ENCODE assay signal across 22 cellular contexts in genomic region chr18:58514773-58515172, GRCh38.
A peak's percentile ranks its signal among the peaks of the same experiment; 100 is the strongest.
DNase-seq lines count a peak whose midpoint lies in the region; ATAC-seq and TF ChIP-seq lines count a peak whose summit lies in the region.
"Had no signal": no experiment of that assay in that cellular context is flagged by ENCODE, and none has a peak within 500 bp of the region (broad histone marks: within the 10 kb centered on the region; RNA-seq: fewer than 3 reads in every experiment).

No MANE protein-coding gene starts in this region.

- no peak for ATAC-seq in activated CD8-positive, alpha-beta memory T cell treated with anti-CD3 and anti-CD28 coated beads, Interleukin-2, amount 10 ng/mL, durations not matched to agents 7 days and 5 days
- ATAC-seq in left lobe of liver = no peak
- ATAC-seq: CD8-positive, alpha-beta T cell; GM12878 had no signal

- H3K27me3 Mint-ChIP-seq in activated CD8-positive, alpha-beta memory T cell treated with anti-CD3 and anti-CD28 coated beads, Interleukin-2, amount 10 ng/mL, durations not matched to agents 7 days and 5 days = peaks cover 6% of the 10 kb centered on the region
- peaks cover 9% of the 10 kb centered on the region for H3K27me3 Mint-ChIP-seq in neural progenitor cell (ENCODE audit: insufficient read depth, low read depth)
- peaks cover 10 to 38% of the 10 kb centered on the region in 2 donors for H3K27me3 Mint-ChIP-seq in CD8-positive, alpha-beta memory T cell
- H3K27me3 Mint-ChIP-seq: CD4-positive, CD25-positive, alpha-beta regulatory T cell had no signal

- H3K4me2 ChIP-seq in neural progenitor cell = no peak overlapping the region
- H3K4me2 ChIP-seq: BLaER1 had no signal

- TF ChIP-seq CTCF in coronary artery (IDR thresholded peaks at IDR 0.05) = no peak
- TF ChIP-seq CTCF in neural progenitor cell (IDR thresholded peaks at IDR 0.05) = no peak

- H3K4me3 Mint-ChIP-seq in activated CD8-positive, alpha-beta memory T cell treated with anti-CD3 and anti-CD28 coated beads, Interleukin-2, amount 10 ng/mL, durations not matched to agents 7 days and 5 days = no peak overlapping the region
- H3K4me3 Mint-ChIP-seq in neural progenitor cell = no peak overlapping the region
- no peak overlapping the region for H3K4me3 Mint-ChIP-seq in CD8-positive, alpha-beta memory T cell
- H3K4me3 Mint-ChIP-seq: B cell; CD4-positive, CD25-positive, alpha-beta regulatory T cell; CD8-positive, alpha-beta T cell; HFFc6 had no signal

- H3K4me1 Mint-ChIP-seq in activated CD8-positive, alpha-beta memory T cell treated with anti-CD3 and anti-CD28 coated beads, Interleukin-2, amount 10 ng/mL, durations not matched to agents 7 days and 5 days = no peaks in the 10 kb centered on the region
- peaks cover 19% of the 10 kb centered on the region for H3K4me1 Mint-ChIP-seq in neural progenitor cell
- H3K4me1 Mint-ChIP-seq in CD8-positive, alpha-beta memory T cell = no peaks in the 10 kb centered on the region
- H3K4me1 Mint-ChIP-seq: B cell; CD4-positive, CD25-positive, alpha-beta regulatory T cell had no signal

- no peaks in the 10 kb centered on the region for H3K36me3 Mint-ChIP-seq in activated CD8-positive, alpha-beta memory T cell treated with anti-CD3 and anti-CD28 coated beads, Interleukin-2, amount 10 ng/mL, durations not matched to agents 7 days and 5 days
- H3K36me3 Mint-ChIP-seq in neural progenitor cell = no peaks in the 10 kb centered on the region
- H3K36me3 Mint-ChIP-seq in CD8-positive, alpha-beta memory T cell = peaks cover 0 to 1% (median 0%) of the 10 kb centered on the region in 3 donors
- H3K36me3 Mint-ChIP-seq: CD4-positive, CD25-positive, alpha-beta regulatory T cell; CD8-positive, alpha-beta T cell had no signal

- no peaks in the 10 kb centered on the region for H4K20me1 ChIP-seq in neural progenitor cell (ENCODE audit: low read depth)
- H4K20me1 ChIP-seq: BLaER1 had no signal

- no peak overlapping the region for H3K9ac ChIP-seq in neural progenitor cell
- H3K9ac ChIP-seq: BLaER1, GM23248 had no signal

- H3K4me3 ChIP-seq in coronary artery = no peak overlapping the region
- H3K4me3 ChIP-seq in neural progenitor cell = no peak overlapping the region
- H3K4me3 ChIP-seq in CD8-positive, alpha-beta memory T cell (ENCODE audit: low read length) = no peak overlapping the region
- H3K4me3 ChIP-seq: BLaER1, GM12878, GM23248, HAP-1 had no signal

- H2AFZ ChIP-seq in neural progenitor cell (replicated peaks) = no peak overlapping the region
- H2AFZ ChIP-seq: GM23248 had no signal

- peaks cover 30% of the 10 kb centered on the region for H3K4me1 ChIP-seq in neural progenitor cell
- no peaks in the 10 kb centered on the region for H3K4me1 ChIP-seq in CD8-positive, alpha-beta memory T cell (ENCODE audit: insufficient read depth, low read length)
- H3K4me1 ChIP-seq: BLaER1 had no signal

- H3K27ac ChIP-seq in coronary artery (no peak overlapping the region), neural progenitor cell (no peak overlapping the region)
- no peak overlapping the region for H3K27ac ChIP-seq in CD8-positive, alpha-beta memory T cell (ENCODE audit: low read depth, low read length)
- H3K27ac ChIP-seq: 22Rv1, BLaER1, C4-2B, GM23248 had no signal

- no peaks in the 10 kb centered on the region for H3K27me3 ChIP-seq in neural progenitor cell
- H3K27me3 ChIP-seq in CD8-positive, alpha-beta memory T cell (ENCODE audit: insufficient read depth, low read length, poor library complexity, severe bottlenecking) = peaks cover 4% of the 10 kb centered on the region
- H3K27me3 ChIP-seq: BLaER1 had no signal

- no peak overlapping the region for H3K27ac Mint-ChIP-seq in activated CD8-positive, alpha-beta memory T cell treated with anti-CD3 and anti-CD28 coated beads, Interleukin-2, amount 10 ng/mL, durations not matched to agents 7 days and 5 days
- H3K27ac Mint-ChIP-seq in neural progenitor cell = peak overlapping the region; percentile 91
- no peak overlapping the region for H3K27ac Mint-ChIP-seq in CD8-positive, alpha-beta memory T cell
- H3K27ac Mint-ChIP-seq: B cell; CD4-positive, CD25-positive, alpha-beta regulatory T cell; CD8-positive, alpha-beta T cell; HFFc6 had no signal

- CTCF ChIA-PET in activated CD8-positive, alpha-beta memory T cell treated with anti-CD3 and anti-CD28 coated beads, Interleukin-2, amount 10 ng/mL, durations not matched to agents 7 days and 5 days (lab: Charles Lee) = interaction anchor here (1.0 kb wide), 1 partner anchor 250 kb away, joined by 6 read pairs; no protein-coding TSS in a partner anchor
- CTCF ChIA-PET in CD8-positive, alpha-beta memory T cell (lab: Charles Lee) = no interaction called here

- no peaks in the 10 kb centered on the region for H3K9me3 Mint-ChIP-seq in activated CD8-positive, alpha-beta memory T cell treated with anti-CD3 and anti-CD28 coated beads, Interleukin-2, amount 10 ng/mL, durations not matched to agents 7 days and 5 days (ENCODE audit: low read depth)
- H3K9me3 Mint-ChIP-seq in neural progenitor cell = peaks cover 8% of the 10 kb centered on the region
- peaks cover 0 to 2% (median 0%) of the 10 kb centered on the region in 5 donors for H3K9me3 Mint-ChIP-seq in CD8-positive, alpha-beta memory T cell
- H3K9me3 Mint-ChIP-seq: CD8-positive, alpha-beta T cell; HFFc6 had no signal

- H3F3A ChIP-seq in neural progenitor cell (ENCODE audit: low read depth) = peaks cover 33% of the 10 kb centered on the region

- no peaks in the 10 kb centered on the region for H3K36me3 ChIP-seq in neural progenitor cell
- no peaks in the 10 kb centered on the region for H3K36me3 ChIP-seq in CD8-positive, alpha-beta memory T cell (ENCODE audit: insufficient read depth, low read length)
- H3K36me3 ChIP-seq: BLaER1, HAP-1 had no signal

- peak; percentile 30 for DNase-seq in activated CD8-positive, alpha-beta memory T cell treated with anti-CD3 and anti-CD28 coated beads, Interleukin-2, amount 10 ng/mL, durations not matched to agents 7 days and 5 days
- DNase-seq in activated CD8-positive, alpha-beta memory T cell treated with anti-CD3 and anti-CD28 coated beads, Interleukin-2, amount 50 U/mL, for 48 hours = no peak
- DNase-seq in coronary artery (ENCODE audit: low spot score) (peak; percentile 1), left lobe of liver (ENCODE audit: low spot score) (peak; percentile 22), neural progenitor cell (ENCODE audit: low spot score) (no peak), SK-N-DZ (ENCODE audit: low spot score) (no peak), NCI-H1092 (lab: John Stamatoyannopoulos, UW) (no peak)
- DNase-seq in CD8-positive, alpha-beta memory T cell = no peak
- DNase-seq: CD4-positive, CD25-positive, alpha-beta regulatory T cell; DMS 273 treated with DMSO at 0.1 percent for 48 hours; DMS79; EL; GDM1; GM23248; HFFc6 had no signal

- POLR2A ChIA-PET in CD8-positive, alpha-beta memory T cell (lab: Charles Lee) = no interaction called here

- H3K9me3 ChIP-seq in neural progenitor cell (ENCODE audit: low read depth) = no peaks in the 10 kb centered on the region
- H3K9me3 ChIP-seq in CD8-positive, alpha-beta memory T cell (ENCODE audit: low read length) = no peaks in the 10 kb centered on the region
- H3K9me3 ChIP-seq: BLaER1, HAP-1 had no signal

- no peaks in the 10 kb centered on the region for H3K79me2 ChIP-seq in neural progenitor cell (ENCODE audit: low read depth)

Comparison
In these comparisons a context has a peak if more than half of its experiments do, and no peak if none do; other contexts are left out.
1. DNase-seq: peak in activated CD8-positive, alpha-beta memory T cell treated with anti-CD3 and anti-CD28 coated beads, Interleukin-2, amount 10 ng/mL, durations not matched to agents 7 days and 5 days (single experiment), coronary artery (single experiment) and left lobe of liver (single experiment); none in activated CD8-positive, alpha-beta memory T cell treated with anti-CD3 and anti-CD28 coated beads, Interleukin-2, amount 50 U/mL, for 48 hours (single experiment), neural progenitor cell (single experiment), CD8-positive, alpha-beta memory T cell (0 of 5), SK-N-DZ (single experiment) and NCI-H1092 (single experiment).